ENCODE assay signal across 19 cellular contexts in the genomic region with DNA sequence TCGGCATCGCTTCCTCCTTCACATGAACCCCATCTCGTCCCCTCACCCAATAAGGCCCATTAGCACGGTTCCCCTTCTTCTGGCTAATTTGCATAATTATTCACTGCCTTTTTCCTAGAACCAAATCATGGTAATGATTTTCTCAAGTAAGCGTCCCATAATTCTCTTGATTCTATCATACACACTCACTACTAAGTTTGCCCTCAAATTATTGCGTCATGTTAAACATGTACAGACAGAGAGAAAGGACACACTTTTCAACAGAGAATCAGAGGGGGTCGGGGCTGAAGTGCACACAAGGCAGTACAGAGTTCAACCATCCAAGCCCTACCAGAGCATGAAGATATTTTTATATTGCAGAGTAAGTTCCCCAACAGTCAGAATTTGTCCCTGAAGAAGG.
DNase-seq lines count a peak whose midpoint lies in the region; ATAC-seq, FAIRE-seq and TF ChIP-seq lines count a peak whose summit lies in the region.
"Had no signal": no experiment of that assay in that cellular context is flagged by ENCODE, and none has a peak within 500 bp of the region (broad histone marks: within the 10 kb centered on the region; RNA-seq: fewer than 3 reads in every experiment).

No MANE protein-coding gene starts in this region.

- no peak overlapping the region for H3K27ac ChIP-seq in endothelial cell of umbilical vein (ENCODE audit: insufficient read depth, low read depth, low read length)
- H3K27ac ChIP-seq: A549, BLaER1, KMS-11, SK-N-MC had no signal

- TSS peak; percentile 15 for BruUV-seq in endothelial cell of umbilical vein (replicated peaks; lab: Mats Ljungman, UMichigan)

- no peaks in the 10 kb centered on the region for H4K20me1 ChIP-seq in endothelial cell of umbilical vein (replicated peaks; ENCODE audit: control insufficient read depth, extremely low read depth, insufficient read depth, low read length)
- H4K20me1 ChIP-seq: BLaER1 had no signal

- H3K27me3 ChIP-seq in endothelial cell of umbilical vein (ENCODE audit: control insufficient read depth in 2 of 2, insufficient read depth in 2 of 2, low read length in 2 of 2) = no peaks in the 10 kb centered on the region
- H3K27me3 ChIP-seq: BLaER1 had no signal

- ATAC-seq in natural killer cell = no peak
- no peak for ATAC-seq in natural killer cell treated with Interleukin-12 subunit alpha and Interleukin-12 subunit beta and Interleukin-15 and Interleukin-18, amount 100 ng/mL, for 72 hours
- no peak for ATAC-seq in HG03108 (IDR thresholded peaks at IDR 0.05; ENCODE audit: unreplicated experiment)
- ATAC-seq: A549 had no signal

- no peak for TF ChIP-seq POLR2A in endothelial cell of umbilical vein (IDR thresholded peaks at IDR 0.05; ENCODE audit: low read depth, low read length)

- FAIRE-seq in endothelial cell of umbilical vein (lab: Jason Lieb, UNC) = no peak
- FAIRE-seq: A549, D721Med, H1 had no signal

- no peak overlapping the region for H3K4me3 ChIP-seq in endothelial cell of umbilical vein (replicated peaks in 1 of 3; ENCODE audit: insufficient read depth in 1 of 3, low read depth in 1 of 3, low read length in 3 of 3)
- H3K4me3 ChIP-seq: A549, BLaER1, SK-N-MC had no signal

- H3K9ac ChIP-seq in endothelial cell of umbilical vein (replicated peaks; ENCODE audit: extremely low read depth, insufficient read depth, low read length) = no peak overlapping the region
- H3K9ac ChIP-seq: BLaER1, KMS-11 had no signal

- CTCF ChIA-PET in endothelial cell of umbilical vein (lab: Charles Lee) = no interaction called here

- peaks cover 23% of the 10 kb centered on the region for H3K36me3 Mint-ChIP-seq in natural killer cell
- peaks cover 4% of the 10 kb centered on the region for H3K36me3 Mint-ChIP-seq in natural killer cell treated with Interleukin-12 subunit alpha and Interleukin-12 subunit beta and Interleukin-15 and Interleukin-18, amount 100 ng/mL, for 72 hours

- H2AFZ ChIP-seq in endothelial cell of umbilical vein (ENCODE audit: low read depth, low read length) = no peak overlapping the region

- dilution Hi-C loops in endothelial cell of umbilical vein (cut with MboI; ENCODE audit: extremely low pct_ligation_motif_present, low sequenced_read_pairs) = no loop called here

- H3K4me2 ChIP-seq in endothelial cell of umbilical vein (ENCODE audit: insufficient read depth, low read length) = no peak overlapping the region
- H3K4me2 ChIP-seq: A549, BLaER1, KMS-11 had no signal

- intact Hi-C loops in natural killer cell (cut with micrococcal nuclease) (no loop called here), endothelial cell of umbilical vein (cut with micrococcal nuclease) (no loop called here)

- H3K9me1 ChIP-seq in endothelial cell of umbilical vein (replicated peaks; ENCODE audit: control insufficient read depth, extremely low read depth, insufficient read depth, low read length) = no peaks in the 10 kb centered on the region

- no peaks in the 10 kb centered on the region for H3K79me2 ChIP-seq in endothelial cell of umbilical vein (ENCODE audit: control insufficient read depth, insufficient read depth, low read length)

- H3K9me3 ChIP-seq in endothelial cell of umbilical vein (replicated peaks; ENCODE audit: control insufficient read depth, insufficient read depth, low read length) = no peaks in the 10 kb centered on the region
- H3K9me3 ChIP-seq: A549, BLaER1 had no signal

- peaks cover 23 to 24% of the 10 kb centered on the region in 2 donors for H3K4me1 Mint-ChIP-seq in natural killer cell
- peaks cover 16 to 19% of the 10 kb centered on the region in 2 donors for H3K4me1 Mint-ChIP-seq in natural killer cell treated with Interleukin-12 subunit alpha and Interleukin-12 subunit beta and Interleukin-15 and Interleukin-18, amount 100 ng/mL, for 72 hours (ENCODE audit: low read depth in 2 of 2)

- POLR2A ChIA-PET in endothelial cell of umbilical vein (lab: Charles Lee) = no interaction called here

- no peaks in the 10 kb centered on the region for H3K27me3 Mint-ChIP-seq in natural killer cell (ENCODE audit: low read depth in 2 of 2)
- H3K27me3 Mint-ChIP-seq in natural killer cell treated with Interleukin-12 subunit alpha and Interleukin-12 subunit beta and Interleukin-15 and Interleukin-18, amount 100 ng/mL, for 72 hours = no peaks in the 10 kb centered on the region
- H3K27me3 Mint-ChIP-seq: CD8-positive, alpha-beta memory T cell had no signal

- no peak overlapping the region for H3K4me3 Mint-ChIP-seq in natural killer cell
- H3K4me3 Mint-ChIP-seq in natural killer cell treated with Interleukin-12 subunit alpha and Interleukin-12 subunit beta and Interleukin-15 and Interleukin-18, amount 100 ng/mL, for 72 hours = no peak overlapping the region
- H3K4me3 Mint-ChIP-seq: CD8-positive, alpha-beta memory T cell had no signal

- peak overlapping the region; percentile 3 to 39 for H3K27ac Mint-ChIP-seq in natural killer cell
- no peak overlapping the region for H3K27ac Mint-ChIP-seq in natural killer cell treated with Interleukin-12 subunit alpha and Interleukin-12 subunit beta and Interleukin-15 and Interleukin-18, amount 100 ng/mL, for 72 hours

- TF ChIP-seq CTCF in natural killer cell (IDR thresholded peaks at IDR 0.05) (no peak), endothelial cell of umbilical vein (IDR thresholded peaks at IDR 0.05; ENCODE audit: extremely low read depth in 1 of 2, insufficient read depth in 1 of 2, low read depth in 1 of 2, low read length in 2 of 2) (no peak)

- H3K4me1 ChIP-seq in endothelial cell of umbilical vein (ENCODE audit: control insufficient read depth, extremely low read depth, insufficient read depth, low read length) = peaks cover 3% of the 10 kb centered on the region
- H3K4me1 ChIP-seq: A549 had no signal

- DNase-seq in natural killer cell (no peak), NOMO-1 treated with DMSO at 0.1 percent for 48 hours (lab: John Stamatoyannopoulos, UW; ENCODE audit: unreplicated experiment) (peak; percentile 36), endothelial cell of umbilical vein (ENCODE audit: low read depth, low spot score) (no peak), AML-193 (lab: John Stamatoyannopoulos, UW) (no peak)
- no peak for DNase-seq in natural killer cell treated with Interleukin-12 subunit alpha and Interleukin-12 subunit beta and Interleukin-15 and Interleukin-18, amount 100 ng/mL, for 72 hours (ENCODE audit: low spot score)
- no peak for DNase-seq in activated T-cell treated with anti-CD3 and anti-CD28 coated beads, Interleukin-2, amount 50 U/mL, for 48 hours
- DNase-seq: CD8-positive, alpha-beta memory T cell; DMS79; NCI-H1092 treated with DMSO at 0.1 percent for 48 hours; NCI-H1694; OCI-M1; Right ventricle myocardium superior had no signal

- H3K9me3 Mint-ChIP-seq in natural killer cell = no peaks in the 10 kb centered on the region
- no peaks in the 10 kb centered on the region for H3K9me3 Mint-ChIP-seq in natural killer cell treated with Interleukin-12 subunit alpha and Interleukin-12 subunit beta and Interleukin-15 and Interleukin-18, amount 100 ng/mL, for 72 hours
- H3K9me3 Mint-ChIP-seq: CD8-positive, alpha-beta memory T cell had no signal

- H3K36me3 ChIP-seq in endothelial cell of umbilical vein (ENCODE audit: control insufficient read depth in 2 of 2, extremely low read depth in 1 of 2, insufficient read depth in 2 of 2, low read length in 2 of 2) = peaks cover 2 to 11% of the 10 kb centered on the region in 2 experiments

TF ChIP-seq in endothelial cell of umbilical vein, 7 proteins besides CTCF, POLR2A, EP300 and RAD21:
- TF ChIP-seq, protein P1, sequence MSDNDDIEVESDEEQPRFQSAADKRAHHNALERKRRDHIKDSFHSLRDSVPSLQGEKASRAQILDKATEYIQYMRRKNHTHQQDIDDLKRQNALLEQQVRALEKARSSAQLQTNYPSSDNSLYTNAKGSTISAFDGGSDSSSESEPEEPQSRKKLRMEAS (IDR thresholded peaks at IDR 0.05; ENCODE audit: insufficient read depth, insufficient read length) = no peak
- TF ChIP-seq GATA2 (IDR thresholded peaks at IDR 0.05; ENCODE audit: insufficient read depth, insufficient read length, low read depth, low read length) (no peak), EZH2 (IDR thresholded peaks at IDR 0.05; ENCODE audit: borderline replicate concordance, low read depth, low read length, severe bottlenecking) (no peak), JUN (IDR thresholded peaks at IDR 0.05; ENCODE audit: borderline replicate concordance, insufficient read depth, insufficient read length, low read depth) (no peak), MYC (IDR thresholded peaks at IDR 0.05; ENCODE audit: low read depth, low read length) (no peak), POLR2AphosphoS5 (IDR thresholded peaks at IDR 0.05; ENCODE audit: insufficient read depth, low read depth, low read length) (no peak), FOS (IDR thresholded peaks at IDR 0.05; ENCODE audit: borderline replicate concordance, insufficient read depth, low read length) (no peak)
TF ChIP-seq in endothelial cell of umbilical vein: peak in this region for 0.

Comparison
In these comparisons a context has a peak if more than half of its experiments do, and no peak if none do; other contexts are left out.
1. H3K27ac Mint-ChIP-seq: peak in natural killer cell (2 of 2); none in natural killer cell treated with Interleukin-12 subunit alpha and Interleukin-12 subunit beta and Interleukin-15 and Interleukin-18, amount 100 ng/mL, for 72 hours (0 of 2).